ENCODE assay signal across 29 cellular contexts in the genomic region with DNA sequence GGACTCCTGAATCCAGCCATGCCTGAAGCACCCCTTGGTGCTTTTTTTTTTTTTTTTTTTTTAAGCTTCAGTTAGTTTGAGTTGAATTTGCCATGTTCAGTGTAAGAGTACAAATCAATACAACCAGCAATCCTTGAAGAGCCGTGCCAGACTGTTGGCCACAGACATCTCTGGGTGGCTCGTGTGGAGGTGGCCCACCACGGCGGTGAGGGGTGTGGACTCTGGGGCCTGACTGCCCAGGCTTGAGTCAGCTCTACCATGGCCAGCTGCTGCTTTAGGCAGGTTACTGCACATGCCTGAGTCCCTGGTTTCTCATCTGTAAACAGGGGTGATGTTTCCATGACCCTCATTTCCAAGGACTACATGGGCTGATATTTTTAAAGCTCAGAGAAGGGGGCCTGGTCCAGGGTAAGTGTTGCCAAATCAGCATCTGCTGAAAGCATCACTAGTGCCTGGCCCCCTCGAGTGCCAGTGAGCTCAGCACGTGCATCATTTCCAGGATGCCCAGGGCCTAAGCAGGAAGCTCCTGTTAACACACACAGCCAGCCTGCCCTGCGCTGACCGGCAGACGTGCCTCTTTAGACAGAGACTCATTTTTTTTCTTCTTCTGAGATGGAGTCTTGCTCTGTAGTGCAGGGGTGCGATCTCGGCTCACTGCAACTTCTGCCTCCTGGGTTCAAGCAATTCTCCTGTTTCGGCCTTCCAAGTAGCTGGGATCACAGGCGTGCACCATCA.
"Had no signal": no experiment of that assay in that cellular context is flagged by ENCODE, and none has a peak within 500 bp of the region (broad histone marks: within the 10 kb centered on the region; RNA-seq: fewer than 3 reads in every experiment).

No MANE protein-coding gene starts in this region.

- ATAC-seq: naive thymus-derived CD8-positive, alpha-beta T cell; natural killer cell treated with Interleukin-12 subunit alpha and Interleukin-12 subunit beta and Interleukin-15 and Interleukin-18, amount 100 ng/mL, for 72 hours; psoas muscle; right cardiac atrium; right lobe of liver; stimulated activated effector memory CD8-positive, alpha-beta T cell treated with anti-CD3 and anti-CD28 coated beads, Interleukin-12 subunit alpha, Interleukin-12 subunit beta, amount 100 ng/mL, for 72 hours; stimulated activated naive B cell treated with anti-CD40 and anti-IgM and Interleukin-4, amounts not matched to agents 10 μg/mL and 1 μg/mL and 100 μg/mL, for 72 hours; stimulated activated naive CD8-positive, alpha-beta T cell treated with anti-CD3 and anti-CD28 coated beads, Interleukin-15, amount 100 ng/mL, for 72 hours; stimulated activated naive CD8-positive, alpha-beta T cell treated with anti-CD3 and anti-CD28 coated beads, Interleukin-15, Interleukin-2, amounts not matched to agents 100 U/mL and 50 U/mL, for 24 hours had no signal

- H3K9ac ChIP-seq: parathyroid adenoma had no signal

- H3K27ac Mint-ChIP-seq: natural killer cell treated with Interleukin-12 subunit alpha and Interleukin-12 subunit beta and Interleukin-15 and Interleukin-18, amount 100 ng/mL, for 72 hours; nephron progenitor cell; progenitor cell of endocrine pancreas; stimulated activated effector memory CD8-positive, alpha-beta T cell treated with anti-CD3 and anti-CD28 coated beads, Interleukin-12 subunit alpha, Interleukin-12 subunit beta, amount 100 ng/mL, for 72 hours; stimulated activated naive CD8-positive, alpha-beta T cell treated with anti-CD3 and anti-CD28 coated beads, Interleukin-15, amount 100 ng/mL, for 72 hours had no signal

- H3K4me3 Mint-ChIP-seq: naive thymus-derived CD8-positive, alpha-beta T cell; natural killer cell treated with Interleukin-12 subunit alpha and Interleukin-12 subunit beta and Interleukin-15 and Interleukin-18, amount 100 ng/mL, for 72 hours; nephron progenitor cell; neural crest cell; stimulated activated effector memory CD8-positive, alpha-beta T cell treated with anti-CD3 and anti-CD28 coated beads, Interleukin-12 subunit alpha, Interleukin-12 subunit beta, amount 100 ng/mL, for 72 hours; stimulated activated naive B cell treated with anti-CD40 and anti-IgM and Interleukin-4, amounts not matched to agents 10 μg/mL and 1 μg/mL and 100 μg/mL, for 72 hours; stimulated activated naive CD8-positive, alpha-beta T cell treated with anti-CD3 and anti-CD28 coated beads, Interleukin-15, amount 100 ng/mL, for 72 hours had no signal

- H3K4me3 ChIP-seq: ovary, psoas muscle, right lobe of liver, sigmoid colon, thoracic aorta, thyroid gland, tibial nerve, upper lobe of left lung, uterus had no signal

- H3K36me3 Mint-ChIP-seq: naive thymus-derived CD8-positive, alpha-beta T cell; natural killer cell treated with Interleukin-12 subunit alpha and Interleukin-12 subunit beta and Interleukin-15 and Interleukin-18, amount 100 ng/mL, for 72 hours; stimulated activated effector memory CD8-positive, alpha-beta T cell treated with anti-CD3 and anti-CD28 coated beads, Interleukin-12 subunit alpha, Interleukin-12 subunit beta, amount 100 ng/mL, for 72 hours; stimulated activated naive B cell treated with anti-CD40 and anti-IgM and Interleukin-4, amounts not matched to agents 10 μg/mL and 1 μg/mL and 100 μg/mL, for 72 hours had no signal

- H3K4me1 Mint-ChIP-seq: neural crest cell had no signal

- H3K4me1 ChIP-seq: parathyroid adenoma, psoas muscle, right lobe of liver, uterus had no signal

- H3K27me3 ChIP-seq: ovary, thyroid gland, upper lobe of left lung, uterus had no signal

- FAIRE-seq: small intestine had no signal

- H3K79me2 ChIP-seq: parathyroid adenoma had no signal

- H3K27ac ChIP-seq: neutrophil, ovary, parathyroid adenoma, psoas muscle, right lobe of liver, sigmoid colon, thoracic aorta, thyroid gland, tibial nerve, upper lobe of left lung, uterus had no signal

- H3K9me3 ChIP-seq: neutrophil, ovary, psoas muscle, right lobe of liver, sigmoid colon, thoracic aorta, thyroid gland, tibial nerve, upper lobe of left lung, uterus had no signal

- DNase-seq: naive B cell; naive thymus-derived CD8-positive, alpha-beta T cell; nephron progenitor cell; nucleus accumbens; ovary; psoas muscle; right lobe of liver; sigmoid colon; small intestine; stimulated activated CD4-positive, alpha-beta T cell treated with anti-CD3 and anti-CD28 coated beads, Interleukin-15, amount 100 ng/mL, for 24 hours; stimulated activated CD4-positive, alpha-beta T cell treated with anti-CD3 and anti-CD28 coated beads, Interleukin-2, amount 100 ng/mL, for 24 hours; stimulated activated CD4-positive, alpha-beta T cell treated with anti-CD3 and anti-CD28 coated beads, Interleukin-2, amount 100 ng/mL, for 48 hours; stimulated activated CD4-positive, alpha-beta T cell treated with anti-CD3 and anti-CD28 coated beads, Interleukin-4, amount 100 ng/mL, for 24 hours; stimulated activated naive B cell treated with anti-CD40 and anti-IgM and Interleukin-4, amounts not matched to agents 10 μg/mL and 1 μg/mL and 100 μg/mL, for 72 hours; stimulated activated naive CD8-positive, alpha-beta T cell treated with anti-CD3 and anti-CD28 coated beads, Interleukin-15, amount 100 ng/mL, for 72 hours; stimulated activated naive CD8-positive, alpha-beta T cell treated with anti-CD3 and anti-CD28 coated beads, Interleukin-15, Interleukin-2, amounts not matched to agents 100 U/mL and 50 U/mL, for 24 hours; thyroid gland; trophoblast cell; uterus had no signal

- H3K36me3 ChIP-seq: neutrophil, ovary, right lobe of liver, sigmoid colon, thoracic aorta, thyroid gland, tibial nerve, upper lobe of left lung, uterus had no signal

- H3K9me3 Mint-ChIP-seq: naive B cell; naive thymus-derived CD8-positive, alpha-beta T cell; natural killer cell treated with Interleukin-12 subunit alpha and Interleukin-12 subunit beta and Interleukin-15 and Interleukin-18, amount 100 ng/mL, for 72 hours; nephron progenitor cell; neural crest cell; stimulated activated effector memory CD8-positive, alpha-beta T cell treated with anti-CD3 and anti-CD28 coated beads, Interleukin-12 subunit alpha, Interleukin-12 subunit beta, amount 100 ng/mL, for 72 hours; stimulated activated naive B cell treated with anti-CD40 and anti-IgM and Interleukin-4, amounts not matched to agents 10 μg/mL and 1 μg/mL and 100 μg/mL, for 72 hours; stimulated activated naive CD8-positive, alpha-beta T cell treated with anti-CD3 and anti-CD28 coated beads, Interleukin-15, amount 100 ng/mL, for 72 hours had no signal

- H2AFZ ChIP-seq: parathyroid adenoma had no signal
